1 cellular context compared by ENCODE assay signal in genomic region chr1:221962385-221962784, GRCh38.
TF ChIP-seq lines count a peak whose summit lies in the region.

No MANE protein-coding gene starts in this region.

TF ChIP-seq in K562, 482 proteins besides CTCF, POLR2A, EP300 and RAD21 (continued from another document and continues in another):
- TF ChIP-seq REST (CRISPR knock-in tag; IDR thresholded peaks at IDR 0.05; ENCODE audit: low read depth), result peak; percentile 81; the same call in 1 of the 2 replicates
- no peak for TF ChIP-seq NFE2 (IDR thresholded peaks at IDR 0.05; ENCODE audit: low read depth)
- no peak; the same call in 1 of the 2 replicates for TF ChIP-seq HMG20B (CRISPR knock-in tag; IDR thresholded peaks at IDR 0.05)
- TF ChIP-seq HIVEP1 (CRISPR knock-in tag; IDR thresholded peaks at IDR 0.05), result peak; percentile 97
- TF ChIP-seq ZNF197 (CRISPR knock-in tag; IDR thresholded peaks at IDR 0.05; ENCODE audit: low read depth), result peak; percentile 88
- no peak for TF ChIP-seq NFIC (IDR thresholded peaks at IDR 0.05)
- peak; percentile 83 for TF ChIP-seq ELF2 (CRISPR knock-in tag; IDR thresholded peaks at IDR 0.05)
- TF ChIP-seq, protein P1, sequence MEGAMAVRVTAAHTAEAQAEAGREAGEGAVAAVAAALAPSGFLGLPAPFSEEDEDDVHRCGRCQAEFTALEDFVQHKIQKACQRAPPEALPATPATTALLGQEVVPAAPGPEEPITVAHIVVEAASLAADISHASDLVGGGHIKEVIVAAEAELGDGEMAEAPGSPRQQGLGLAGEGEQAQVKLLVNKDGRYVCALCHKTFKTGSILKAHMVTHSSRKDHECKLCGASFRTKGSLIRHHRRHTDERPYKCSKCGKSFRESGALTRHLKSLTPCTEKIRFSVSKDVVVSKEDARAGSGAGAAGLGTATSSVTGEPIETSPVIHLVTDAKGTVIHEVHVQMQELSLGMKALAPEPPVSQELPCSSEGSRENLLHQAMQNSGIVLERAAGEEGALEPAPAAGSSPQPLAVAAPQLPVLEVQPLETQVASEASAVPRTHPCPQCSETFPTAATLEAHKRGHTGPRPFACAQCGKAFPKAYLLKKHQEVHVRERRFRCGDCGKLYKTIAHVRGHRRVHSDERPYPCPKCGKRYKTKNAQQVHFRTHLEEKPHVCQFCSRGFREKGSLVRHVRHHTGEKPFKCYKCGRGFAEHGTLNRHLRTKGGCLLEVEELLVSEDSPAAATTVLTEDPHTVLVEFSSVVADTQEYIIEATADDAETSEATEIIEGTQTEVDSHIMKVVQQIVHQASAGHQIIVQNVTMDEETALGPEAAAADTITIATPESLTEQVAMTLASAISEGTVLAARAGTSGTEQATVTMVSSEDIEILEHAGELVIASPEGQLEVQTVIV (CRISPR knock-in tag; IDR thresholded peaks at IDR 0.05; ENCODE audit: borderline replicate concordance), result peak; percentile 60; the same call in 1 of the 2 replicates
- peak; percentile 29; the same call in 1 of the 2 replicates for TF ChIP-seq TFE3 (CRISPR knock-in tag; IDR thresholded peaks at IDR 0.05)
- TF ChIP-seq ATF1 (CRISPR knock-in tag; IDR thresholded peaks at IDR 0.05), result no peak
- TF ChIP-seq ATF1 (tag; IDR thresholded peaks at IDR 0.05), result peak; percentile 32; the same call in 1 of the 2 replicates
- peak; percentile 75; the same call in 1 of the 2 replicates for TF ChIP-seq ZNF253 (CRISPR knock-in tag; conservative IDR thresholded peaks at IDR 0.05)
- no peak for TF ChIP-seq GABPB1 (CRISPR knock-in tag; IDR thresholded peaks at IDR 0.05)
- 0 out of 2 replicates have a peak, but pooled peaks have one; percentile 52 for TF ChIP-seq ZNF586 (CRISPR knock-in tag; conservative IDR thresholded peaks at IDR 0.05)
- peak; percentile 51 for TF ChIP-seq ETV1 (tag; conservative IDR thresholded peaks at IDR 0.05; ENCODE audit: low read depth)
- no peak for TF ChIP-seq FOXA3 (CRISPR knock-in tag; conservative IDR thresholded peaks at IDR 0.05 in 1 of 2, IDR thresholded peaks at IDR 0.05 in 1 of 2)
- TF ChIP-seq BRD4 (IDR thresholded peaks at IDR 0.05), result no peak
- TF ChIP-seq CCNT2 (IDR thresholded peaks at IDR 0.05; ENCODE audit: borderline replicate concordance, extremely low read depth, insufficient read length, low read depth, low read length), result no peak
- TF ChIP-seq NFE2L1 (tag; IDR thresholded peaks at IDR 0.05; ENCODE audit: borderline replicate concordance, low read depth), result peak; percentile 64
- no peak for TF ChIP-seq ARID2 (IDR thresholded peaks at IDR 0.05)
- TF ChIP-seq ATF6 (CRISPR knock-in tag; IDR thresholded peaks at IDR 0.05), result no peak
- TF ChIP-seq, protein P2, sequence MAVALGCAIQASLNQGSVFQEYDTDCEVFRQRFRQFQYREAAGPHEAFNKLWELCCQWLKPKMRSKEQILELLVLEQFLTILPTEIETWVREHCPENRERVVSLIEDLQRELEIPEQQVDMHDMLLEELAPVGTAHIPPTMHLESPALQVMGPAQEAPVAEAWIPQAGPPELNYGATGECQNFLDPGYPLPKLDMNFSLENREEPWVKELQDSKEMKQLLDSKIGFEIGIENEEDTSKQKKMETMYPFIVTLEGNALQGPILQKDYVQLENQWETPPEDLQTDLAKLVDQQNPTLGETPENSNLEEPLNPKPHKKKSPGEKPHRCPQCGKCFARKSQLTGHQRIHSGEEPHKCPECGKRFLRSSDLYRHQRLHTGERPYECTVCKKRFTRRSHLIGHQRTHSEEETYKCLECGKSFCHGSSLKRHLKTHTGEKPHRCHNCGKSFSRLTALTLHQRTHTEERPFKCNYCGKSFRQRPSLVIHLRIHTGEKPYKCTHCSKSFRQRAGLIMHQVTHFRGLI (CRISPR knock-in tag; IDR thresholded peaks at IDR 0.05), result peak; percentile 97
- TF ChIP-seq, protein P3, sequence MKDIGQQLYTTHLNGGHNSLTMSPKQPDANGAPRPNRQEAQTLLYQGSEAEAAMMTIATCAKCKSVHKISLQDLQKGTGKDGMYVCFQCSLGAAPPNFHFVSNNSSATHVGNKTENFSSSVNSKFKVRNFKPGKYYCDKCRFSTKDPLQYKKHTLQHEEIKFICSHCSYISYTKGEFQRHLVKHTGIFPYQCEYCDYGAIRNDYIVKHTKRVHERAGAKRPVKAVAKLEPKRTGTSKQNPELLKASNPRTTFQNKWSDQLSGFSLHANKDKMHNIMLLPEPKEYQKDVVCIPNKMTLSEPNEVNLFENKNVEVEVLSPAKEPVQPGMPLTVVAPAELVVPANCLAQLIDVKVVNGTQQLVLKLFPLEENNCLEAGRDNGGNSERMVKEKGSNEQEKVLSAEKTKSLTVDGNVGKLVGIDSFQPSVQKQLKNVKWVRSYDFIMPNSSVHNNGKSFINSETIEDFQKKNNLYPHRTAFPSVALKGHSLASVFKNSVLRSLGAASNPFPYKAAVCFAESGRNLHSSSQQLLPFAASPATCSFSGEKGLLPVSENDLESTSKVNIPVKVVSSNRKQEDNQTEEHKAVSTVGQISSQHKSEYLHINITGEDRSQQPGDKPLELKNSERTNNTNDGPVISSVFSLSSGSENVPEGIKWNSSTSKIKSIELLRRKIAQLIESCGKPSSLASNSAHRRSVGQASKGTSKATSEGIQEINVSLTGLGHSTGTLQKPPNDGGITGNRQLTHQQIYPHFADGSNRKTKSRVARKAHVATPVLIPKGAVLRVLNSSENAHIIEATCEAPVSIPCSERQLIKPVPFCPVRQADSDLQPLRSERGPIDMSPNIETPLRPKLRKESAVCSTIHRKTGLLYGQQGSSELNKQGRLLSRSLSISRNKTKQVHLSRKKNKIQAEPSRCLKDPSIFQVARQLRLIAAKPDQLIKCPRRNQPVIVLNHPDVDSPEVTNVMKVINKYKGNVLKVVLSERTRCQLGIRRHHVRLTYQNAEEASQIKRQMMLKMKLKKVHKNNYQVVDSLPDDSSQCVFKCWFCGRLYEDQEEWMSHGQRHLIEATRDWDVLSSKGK (CRISPR knock-in tag; IDR thresholded peaks at IDR 0.05), result no peak
- TF ChIP-seq ZNF398 (CRISPR knock-in tag; IDR thresholded peaks at IDR 0.05), result peak; percentile 96
- peak; percentile 39; the same call in 1 of the 2 replicates for TF ChIP-seq GATAD2A (IDR thresholded peaks at IDR 0.05)
- TF ChIP-seq ZNF639 (CRISPR knock-in tag; conservative IDR thresholded peaks at IDR 0.05 in 1 of 2, IDR thresholded peaks at IDR 0.05 in 1 of 2), result peak in 1 of 2 experiments; percentile 98; a peak in 2 of 4 replicates
- TF ChIP-seq HDAC8 (tag; IDR thresholded peaks at IDR 0.05), result peak; percentile 94
- TF ChIP-seq ZNF668 (CRISPR knock-in tag; IDR thresholded peaks at IDR 0.05), result peak; percentile 99
- TF ChIP-seq JUND (IDR thresholded peaks at IDR 0.05; ENCODE audit: borderline replicate concordance, low read depth, low read length), result no peak
- TF ChIP-seq JUND (tag; IDR thresholded peaks at IDR 0.05; ENCODE audit: borderline replicate concordance, low read depth, low read length), result peak; percentile 83; the same call in 2 of the 3 replicates
